Comparison of ENCODE assay signal across 1 cellular context in the genomic region with DNA sequence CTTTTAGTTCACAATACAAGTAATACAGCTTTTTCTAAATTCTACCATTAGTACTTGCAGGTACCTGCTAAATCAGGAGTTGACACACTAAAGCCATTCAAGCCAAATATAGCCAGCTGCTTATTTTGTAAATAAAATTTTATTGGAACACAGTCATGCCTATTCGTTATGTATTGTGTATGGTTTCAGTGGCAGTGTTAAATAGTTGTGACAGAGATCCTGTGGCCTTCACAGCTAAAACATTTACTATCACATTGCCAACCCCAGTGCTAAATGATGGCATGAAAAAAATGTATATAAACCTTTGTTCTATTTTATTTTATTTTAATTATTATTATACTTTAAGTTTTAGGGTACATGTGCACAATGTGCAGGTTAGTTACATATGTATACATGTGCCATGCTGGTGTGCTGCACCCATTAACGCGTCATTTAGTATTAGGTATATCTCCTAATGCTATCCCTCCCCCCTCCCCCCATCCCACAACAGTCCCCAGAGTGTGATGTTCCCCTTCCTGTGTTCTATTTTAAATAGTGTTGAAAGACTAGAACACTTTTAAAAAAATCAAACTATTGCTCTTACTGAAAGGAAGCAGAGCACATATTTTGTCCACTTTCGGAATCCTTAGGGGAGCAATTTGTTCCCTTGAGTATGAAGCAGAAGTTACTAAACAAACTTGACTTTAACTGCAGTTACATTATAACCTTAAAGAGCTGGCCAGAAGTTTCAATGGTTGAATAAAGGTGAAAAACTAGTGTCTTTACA.
A peak's percentile ranks its signal among the peaks of the same experiment; 100 is the strongest.
TF ChIP-seq lines count a peak whose summit lies in the region.

No MANE protein-coding gene starts in this region.

TF ChIP-seq in GM12878, 131 proteins besides CTCF, POLR2A, EP300 and RAD21 (continued from another document):
- TF ChIP-seq, protein P1, sequence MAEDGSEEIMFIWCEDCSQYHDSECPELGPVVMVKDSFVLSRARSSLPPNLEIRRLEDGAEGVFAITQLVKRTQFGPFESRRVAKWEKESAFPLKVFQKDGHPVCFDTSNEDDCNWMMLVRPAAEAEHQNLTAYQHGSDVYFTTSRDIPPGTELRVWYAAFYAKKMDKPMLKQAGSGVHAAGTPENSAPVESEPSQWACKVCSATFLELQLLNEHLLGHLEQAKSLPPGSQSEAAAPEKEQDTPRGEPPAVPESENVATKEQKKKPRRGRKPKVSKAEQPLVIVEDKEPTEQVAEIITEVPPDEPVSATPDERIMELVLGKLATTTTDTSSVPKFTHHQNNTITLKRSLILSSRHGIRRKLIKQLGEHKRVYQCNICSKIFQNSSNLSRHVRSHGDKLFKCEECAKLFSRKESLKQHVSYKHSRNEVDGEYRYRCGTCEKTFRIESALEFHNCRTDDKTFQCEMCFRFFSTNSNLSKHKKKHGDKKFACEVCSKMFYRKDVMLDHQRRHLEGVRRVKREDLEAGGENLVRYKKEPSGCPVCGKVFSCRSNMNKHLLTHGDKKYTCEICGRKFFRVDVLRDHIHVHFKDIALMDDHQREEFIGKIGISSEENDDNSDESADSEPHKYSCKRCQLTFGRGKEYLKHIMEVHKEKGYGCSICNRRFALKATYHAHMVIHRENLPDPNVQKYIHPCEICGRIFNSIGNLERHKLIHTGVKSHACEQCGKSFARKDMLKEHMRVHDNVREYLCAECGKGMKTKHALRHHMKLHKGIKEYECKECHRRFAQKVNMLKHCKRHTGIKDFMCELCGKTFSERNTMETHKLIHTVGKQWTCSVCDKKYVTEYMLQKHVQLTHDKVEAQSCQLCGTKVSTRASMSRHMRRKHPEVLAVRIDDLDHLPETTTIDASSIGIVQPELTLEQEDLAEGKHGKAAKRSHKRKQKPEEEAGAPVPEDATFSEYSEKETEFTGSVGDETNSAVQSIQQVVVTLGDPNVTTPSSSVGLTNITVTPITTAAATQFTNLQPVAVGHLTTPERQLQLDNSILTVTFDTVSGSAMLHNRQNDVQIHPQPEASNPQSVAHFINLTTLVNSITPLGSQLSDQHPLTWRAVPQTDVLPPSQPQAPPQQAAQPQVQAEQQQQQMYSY (CRISPR knock-in tag; IDR thresholded peaks at IDR 0.05) = no peak
- TF ChIP-seq FOXK2 (IDR thresholded peaks at IDR 0.05) (no peak), JUND (IDR thresholded peaks at IDR 0.05; ENCODE audit: low read depth, low read length) (no peak), CREB1 (IDR thresholded peaks at IDR 0.05; ENCODE audit: low read depth) (no peak), LARP7 (IDR thresholded peaks at IDR 0.05) (no peak), YY1 (IDR thresholded peaks at IDR 0.05; ENCODE audit: low read depth, low read length) (no peak), TBL1XR1 (IDR thresholded peaks at IDR 0.05; ENCODE audit: low read depth, low read length) (no peak), HDGF (IDR thresholded peaks at IDR 0.05) (no peak), ATF7 (IDR thresholded peaks at IDR 0.05; ENCODE audit: low read depth) (no peak), MTA3 (IDR thresholded peaks at IDR 0.05; ENCODE audit: borderline replicate concordance, low read length) (no peak)
- TF ChIP-seq, protein P2, sequence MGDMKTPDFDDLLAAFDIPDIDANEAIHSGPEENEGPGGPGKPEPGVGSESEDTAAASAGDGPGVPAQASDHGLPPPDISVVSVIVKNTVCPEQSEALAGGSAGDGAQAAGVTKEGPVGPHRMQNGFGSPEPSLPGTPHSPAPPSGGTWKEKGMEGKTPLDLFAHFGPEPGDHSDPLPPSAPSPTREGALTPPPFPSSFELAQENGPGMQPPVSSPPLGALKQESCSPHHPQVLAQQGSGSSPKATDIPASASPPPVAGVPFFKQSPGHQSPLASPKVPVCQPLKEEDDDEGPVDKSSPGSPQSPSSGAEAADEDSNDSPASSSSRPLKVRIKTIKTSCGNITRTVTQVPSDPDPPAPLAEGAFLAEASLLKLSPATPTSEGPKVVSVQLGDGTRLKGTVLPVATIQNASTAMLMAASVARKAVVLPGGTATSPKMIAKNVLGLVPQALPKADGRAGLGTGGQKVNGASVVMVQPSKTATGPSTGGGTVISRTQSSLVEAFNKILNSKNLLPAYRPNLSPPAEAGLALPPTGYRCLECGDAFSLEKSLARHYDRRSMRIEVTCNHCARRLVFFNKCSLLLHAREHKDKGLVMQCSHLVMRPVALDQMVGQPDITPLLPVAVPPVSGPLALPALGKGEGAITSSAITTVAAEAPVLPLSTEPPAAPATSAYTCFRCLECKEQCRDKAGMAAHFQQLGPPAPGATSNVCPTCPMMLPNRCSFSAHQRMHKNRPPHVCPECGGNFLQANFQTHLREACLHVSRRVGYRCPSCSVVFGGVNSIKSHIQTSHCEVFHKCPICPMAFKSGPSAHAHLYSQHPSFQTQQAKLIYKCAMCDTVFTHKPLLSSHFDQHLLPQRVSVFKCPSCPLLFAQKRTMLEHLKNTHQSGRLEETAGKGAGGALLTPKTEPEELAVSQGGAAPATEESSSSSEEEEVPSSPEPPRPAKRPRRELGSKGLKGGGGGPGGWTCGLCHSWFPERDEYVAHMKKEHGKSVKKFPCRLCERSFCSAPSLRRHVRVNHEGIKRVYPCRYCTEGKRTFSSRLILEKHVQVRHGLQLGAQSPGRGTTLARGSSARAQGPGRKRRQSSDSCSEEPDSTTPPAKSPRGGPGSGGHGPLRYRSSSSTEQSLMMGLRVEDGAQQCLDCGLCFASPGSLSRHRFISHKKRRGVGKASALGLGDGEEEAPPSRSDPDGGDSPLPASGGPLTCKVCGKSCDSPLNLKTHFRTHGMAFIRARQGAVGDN (IDR thresholded peaks at IDR 0.05) = peak; percentile 17; the same call in 1 of the 2 replicates
- TF ChIP-seq, protein P3, sequence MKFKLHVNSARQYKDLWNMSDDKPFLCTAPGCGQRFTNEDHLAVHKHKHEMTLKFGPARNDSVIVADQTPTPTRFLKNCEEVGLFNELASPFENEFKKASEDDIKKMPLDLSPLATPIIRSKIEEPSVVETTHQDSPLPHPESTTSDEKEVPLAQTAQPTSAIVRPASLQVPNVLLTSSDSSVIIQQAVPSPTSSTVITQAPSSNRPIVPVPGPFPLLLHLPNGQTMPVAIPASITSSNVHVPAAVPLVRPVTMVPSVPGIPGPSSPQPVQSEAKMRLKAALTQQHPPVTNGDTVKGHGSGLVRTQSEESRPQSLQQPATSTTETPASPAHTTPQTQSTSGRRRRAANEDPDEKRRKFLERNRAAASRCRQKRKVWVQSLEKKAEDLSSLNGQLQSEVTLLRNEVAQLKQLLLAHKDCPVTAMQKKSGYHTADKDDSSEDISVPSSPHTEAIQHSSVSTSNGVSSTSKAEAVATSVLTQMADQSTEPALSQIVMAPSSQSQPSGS (IDR thresholded peaks at IDR 0.05; ENCODE audit: low read length) = no peak
